ENCODE assay signal across 2 cellular contexts in genomic region chr5:10502130-10502529, GRCh38.
TF ChIP-seq lines count a peak whose summit lies in the region.

No MANE protein-coding gene starts in this region.

TF ChIP-seq in HepG2, 621 proteins besides CTCF, POLR2A, EP300 and RAD21 (continued from another document):
- TF ChIP-seq STAT6 (CRISPR knock-in tag; IDR thresholded peaks at IDR 0.05; ENCODE audit: borderline replicate concordance) (no peak), MED8 (CRISPR knock-in tag; IDR thresholded peaks at IDR 0.05; ENCODE audit: insufficient replicate concordance) (no peak), GABPB1 (CRISPR knock-in tag; IDR thresholded peaks at IDR 0.05) (0 out of 2 replicates have a peak, but pooled peaks have one; percentile 2), ZNF546 (CRISPR knock-in tag; conservative IDR thresholded peaks at IDR 0.05) (no peak)

TF ChIP-seq in WTC11, 78 proteins besides CTCF, POLR2A, EP300 and RAD21 (continued from another document):
- TF ChIP-seq, protein P1, sequence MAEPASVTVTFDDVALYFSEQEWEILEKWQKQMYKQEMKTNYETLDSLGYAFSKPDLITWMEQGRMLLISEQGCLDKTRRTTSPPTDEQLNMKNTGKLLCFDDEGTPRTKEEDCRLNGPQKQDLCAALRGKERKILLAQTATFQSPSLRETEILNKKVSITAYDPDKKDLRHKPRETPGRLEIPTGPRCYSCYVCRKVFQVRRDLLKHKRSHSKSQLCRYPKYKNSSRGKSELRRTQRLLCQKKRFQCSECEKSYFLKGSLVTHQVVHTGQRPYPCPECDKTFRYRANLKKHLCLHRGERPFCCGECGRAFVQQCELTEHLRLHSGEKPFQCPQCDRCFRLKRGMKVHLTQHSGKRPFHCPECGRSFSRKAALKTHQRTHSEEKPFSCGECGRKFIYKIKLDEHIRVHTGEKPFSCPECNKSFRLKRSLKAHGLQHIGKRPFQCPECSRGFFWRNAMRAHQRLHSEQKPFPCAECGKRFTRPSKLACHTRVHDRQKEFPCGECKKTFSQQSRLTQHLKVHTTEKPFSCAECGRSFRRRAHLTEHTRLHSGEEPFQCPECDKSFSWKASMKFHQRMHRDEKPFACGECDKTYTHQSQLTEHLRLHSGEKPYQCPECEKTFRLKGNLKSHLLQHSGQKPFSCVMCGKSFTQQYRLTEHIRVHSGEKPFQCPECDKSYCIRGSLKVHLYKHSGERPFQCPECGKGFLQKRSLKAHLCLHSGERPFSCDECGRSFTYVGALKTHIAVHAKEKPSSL (CRISPR knock-in tag; conservative IDR thresholded peaks at IDR 0.05), result no peak
- TF ChIP-seq ETV6 (CRISPR knock-in tag; IDR thresholded peaks at IDR 0.05), result no peak
- no peak for TF ChIP-seq MYBL2 (CRISPR knock-in tag; IDR thresholded peaks at IDR 0.05)
- TF ChIP-seq ZNF416 (CRISPR knock-in tag; IDR thresholded peaks at IDR 0.05), result no peak
- TF ChIP-seq, protein P2, sequence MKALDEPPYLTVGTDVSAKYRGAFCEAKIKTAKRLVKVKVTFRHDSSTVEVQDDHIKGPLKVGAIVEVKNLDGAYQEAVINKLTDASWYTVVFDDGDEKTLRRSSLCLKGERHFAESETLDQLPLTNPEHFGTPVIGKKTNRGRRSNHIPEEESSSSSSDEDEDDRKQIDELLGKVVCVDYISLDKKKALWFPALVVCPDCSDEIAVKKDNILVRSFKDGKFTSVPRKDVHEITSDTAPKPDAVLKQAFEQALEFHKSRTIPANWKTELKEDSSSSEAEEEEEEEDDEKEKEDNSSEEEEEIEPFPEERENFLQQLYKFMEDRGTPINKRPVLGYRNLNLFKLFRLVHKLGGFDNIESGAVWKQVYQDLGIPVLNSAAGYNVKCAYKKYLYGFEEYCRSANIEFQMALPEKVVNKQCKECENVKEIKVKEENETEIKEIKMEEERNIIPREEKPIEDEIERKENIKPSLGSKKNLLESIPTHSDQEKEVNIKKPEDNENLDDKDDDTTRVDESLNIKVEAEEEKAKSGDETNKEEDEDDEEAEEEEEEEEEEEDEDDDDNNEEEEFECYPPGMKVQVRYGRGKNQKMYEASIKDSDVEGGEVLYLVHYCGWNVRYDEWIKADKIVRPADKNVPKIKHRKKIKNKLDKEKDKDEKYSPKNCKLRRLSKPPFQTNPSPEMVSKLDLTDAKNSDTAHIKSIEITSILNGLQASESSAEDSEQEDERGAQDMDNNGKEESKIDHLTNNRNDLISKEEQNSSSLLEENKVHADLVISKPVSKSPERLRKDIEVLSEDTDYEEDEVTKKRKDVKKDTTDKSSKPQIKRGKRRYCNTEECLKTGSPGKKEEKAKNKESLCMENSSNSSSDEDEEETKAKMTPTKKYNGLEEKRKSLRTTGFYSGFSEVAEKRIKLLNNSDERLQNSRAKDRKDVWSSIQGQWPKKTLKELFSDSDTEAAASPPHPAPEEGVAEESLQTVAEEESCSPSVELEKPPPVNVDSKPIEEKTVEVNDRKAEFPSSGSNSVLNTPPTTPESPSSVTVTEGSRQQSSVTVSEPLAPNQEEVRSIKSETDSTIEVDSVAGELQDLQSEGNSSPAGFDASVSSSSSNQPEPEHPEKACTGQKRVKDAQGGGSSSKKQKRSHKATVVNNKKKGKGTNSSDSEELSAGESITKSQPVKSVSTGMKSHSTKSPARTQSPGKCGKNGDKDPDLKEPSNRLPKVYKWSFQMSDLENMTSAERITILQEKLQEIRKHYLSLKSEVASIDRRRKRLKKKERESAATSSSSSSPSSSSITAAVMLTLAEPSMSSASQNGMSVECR (CRISPR knock-in tag; IDR thresholded peaks at IDR 0.05; ENCODE audit: borderline replicate concordance), result no peak
- TF ChIP-seq KAT7 (CRISPR knock-in tag; IDR thresholded peaks at IDR 0.05; ENCODE audit: borderline replicate concordance), result no peak
- no peak for TF ChIP-seq TP53 (CRISPR knock-in tag; IDR thresholded peaks at IDR 0.05)
